Comparison of ENCODE assay signal across 2 cellular contexts in genomic region chr20:3115190-3116107, GRCh38.
TF ChIP-seq lines count a peak whose summit lies in the region.

No MANE protein-coding gene starts in this region.

TF ChIP-seq in SK-N-SH treated with all-trans-retinoic acid at 6 μM for 48 hours, 23 proteins besides CTCF, POLR2A, EP300 and RAD21:
- TF ChIP-seq SNAI2 (CRISPR knock-in tag; IDR thresholded peaks at IDR 0.05) = no peak
- TF ChIP-seq RARB (CRISPR knock-in tag; IDR thresholded peaks at IDR 0.05) = no peak
- TF ChIP-seq TCF4 (CRISPR knock-in tag; IDR thresholded peaks at IDR 0.05; ENCODE audit: borderline replicate concordance) = no peak
- TF ChIP-seq CSDC2 (CRISPR knock-in tag; IDR thresholded peaks at IDR 0.05) = no peak
- no peak for TF ChIP-seq OSR1 (CRISPR knock-in tag; IDR thresholded peaks at IDR 0.05)
- no peak for TF ChIP-seq POU6F1 (CRISPR knock-in tag; IDR thresholded peaks at IDR 0.05; ENCODE audit: borderline replicate concordance, low read depth)
- no peak for TF ChIP-seq ARNTL (CRISPR knock-in tag; IDR thresholded peaks at IDR 0.05; ENCODE audit: borderline replicate concordance, low read depth)
- TF ChIP-seq TSHZ2 (CRISPR knock-in tag; IDR thresholded peaks at IDR 0.05) = no peak

TF ChIP-seq in endothelial cell of umbilical vein, 7 proteins besides CTCF, POLR2A, EP300 and RAD21:
- no peak for TF ChIP-seq JUN (IDR thresholded peaks at IDR 0.05; ENCODE audit: borderline replicate concordance, insufficient read depth, insufficient read length, low read depth)
- TF ChIP-seq MAX (IDR thresholded peaks at IDR 0.05; ENCODE audit: insufficient read depth, insufficient read length) = no peak
- TF ChIP-seq FOS (IDR thresholded peaks at IDR 0.05; ENCODE audit: borderline replicate concordance, insufficient read depth, low read length) = no peak
- no peak for TF ChIP-seq POLR2AphosphoS5 (IDR thresholded peaks at IDR 0.05; ENCODE audit: insufficient read depth, low read depth, low read length)
- no peak for TF ChIP-seq GATA2 (IDR thresholded peaks at IDR 0.05; ENCODE audit: insufficient read depth, insufficient read length, low read depth, low read length)
- no peak for TF ChIP-seq MYC (IDR thresholded peaks at IDR 0.05; ENCODE audit: low read depth, low read length)
- TF ChIP-seq EZH2 (IDR thresholded peaks at IDR 0.05; ENCODE audit: borderline replicate concordance, low read depth, low read length, severe bottlenecking) = no peak
